Comparison of ENCODE assay signal across 3 cellular contexts in genomic region chr15:32483377-32483776, GRCh38. TPM values are rescaled to one million over a fixed set of nuclear protein-coding genes. Genes with fewer than 3 reads are reported as not detected.
"Had no signal": no experiment of that assay in that cellular context is flagged by ENCODE, and none has a peak within 500 bp of the region (broad histone marks: within the 10 kb centered on the region; RNA-seq: fewer than 3 reads in every experiment).

No MANE protein-coding gene starts in this region.

RNA-seq across cellular contexts. Expression of gene GOLGA8O, which starts 27.9 kb away (rescaled TPM):
- total RNA-seq: cerebellum, occipital lobe had no signal
- polyA plus RNA-seq: smooth muscle cell had no signal
